Comparison of ENCODE assay signal across 9 cellular contexts in genomic region chr15:41501191-41501917, GRCh38. TPM values are rescaled to one million over a fixed set of nuclear protein-coding genes. Genes with fewer than 3 reads are reported as not detected.
DNase-seq lines count a peak whose midpoint lies in the region; ATAC-seq and TF ChIP-seq lines count a peak whose summit lies in the region.
"Had no signal": no experiment of that assay in that cellular context is flagged by ENCODE, and none has a peak within 500 bp of the region (broad histone marks: within the 10 kb centered on the region; RNA-seq: fewer than 3 reads in every experiment).

No MANE protein-coding gene starts in this region.

- no peak for TF ChIP-seq CTCF in testis (IDR thresholded peaks at IDR 0.05)

- no peaks in the 10 kb centered on the region for H3K27me3 ChIP-seq in testis

- TF ChIP-seq POLR2A in testis (IDR thresholded peaks at IDR 0.05) = no peak

- H3K4me1 ChIP-seq in testis = no peaks in the 10 kb centered on the region

- peak overlapping the region; percentile 2 to 24 for H3K4me3 ChIP-seq in testis

- H3K27ac ChIP-seq in testis (no peak overlapping the region), caudate nucleus (ENCODE audit: low read depth, low read length) (no peak overlapping the region)
- H3K27ac ChIP-seq: VCaP had no signal

- no peaks in the 10 kb centered on the region for H3K9me3 Mint-ChIP-seq in immature natural killer cell

- no peaks in the 10 kb centered on the region for H3K36me3 ChIP-seq in testis (ENCODE audit: low read depth, missing control alignments)

- H3K27me3 Mint-ChIP-seq in immature natural killer cell (ENCODE audit: low read depth in 3 of 3) = peaks cover 15 to 33% (median 25%) of the 10 kb centered on the region in 3 donors

- H3K4me3 Mint-ChIP-seq in immature natural killer cell = peak overlapping the region; percentile 71 to 81 (median 78)

- no peak for DNase-seq in Right ventricle myocardium inferior (ENCODE audit: missing footprints)
- no peak for DNase-seq in cardiac septum (ENCODE audit: low spot score)
- peak; percentile 48 for DNase-seq in activated naive CD4-positive, alpha-beta T cell treated with anti-CD3 and anti-CD28 coated beads, Interleukin-2, amount 50 U/mL, for 16 hours
- DNase-seq in immature natural killer cell = no peak
- peak; percentile 23 for DNase-seq in testis
- DNase-seq in HuH-7 (ENCODE audit: low spot score) = no peak
- no peak for DNase-seq in caudate nucleus (lab: John Stamatoyannopoulos, UW)
- DNase-seq in DMS79 treated with DMSO at 0.1 percent for 48 hours (lab: John Stamatoyannopoulos, UW) = no peak

- ATAC-seq in Right ventricle myocardium inferior = peak; percentile 45

- peaks cover 18 to 26% of the 10 kb centered on the region in 2 donors for H3K4me1 Mint-ChIP-seq in immature natural killer cell

- H3K27ac Mint-ChIP-seq in immature natural killer cell = no peak overlapping the region

- H3K9me3 ChIP-seq in testis = no peaks in the 10 kb centered on the region

- intact Hi-C loops in Right ventricle myocardium inferior (cut with DNase I) = no loop called here
- intact Hi-C loops in cardiac septum (cut with DNase I) = no loop called here
- intact Hi-C loops in testis (cut with DNase I; ENCODE audit: low total_unique reads) = no loop called here

- H3K36me3 Mint-ChIP-seq in immature natural killer cell = no peaks in the 10 kb centered on the region

- 14% methylated on average over 32 of the region's 56 CpGs; no CpG with 5 or more reads in 1 of the 2 donors for WGBS in testis, 2 donors

RNA-seq across cellular contexts. Expression of gene ITPKA, which starts 7.7 kb away (rescaled TPM):
- total RNA-seq in Right ventricle myocardium inferior = 2.7 TPM
- 1.0 TPM for total RNA-seq in cardiac septum
- polyA plus RNA-seq in immature natural killer cell = not detected
- 10 to 100 TPM; 16.7 to 21.3 TPM for total RNA-seq in testis
- 12.1 TPM for polyA plus RNA-seq in testis (ENCODE audit: insufficient read depth, low read depth, low replicate concordance)

RNA-seq across cellular contexts. Expression of gene LTK, which starts 12.3 kb away (rescaled TPM):
- total RNA-seq in Right ventricle myocardium inferior (1.5 TPM), cardiac septum (0.65 TPM), testis (1 to 10 TPM; 3.7 to 4.2 TPM)
- polyA plus RNA-seq in immature natural killer cell (under 1 TPM in 1 of 3 donors, not detected in 2; 0.48 TPM), testis (ENCODE audit: insufficient read depth, low read depth, low replicate concordance) (2.9 TPM)

RNA-seq across cellular contexts. Expression of gene RPAP1, which starts 42.7 kb away (rescaled TPM):
- total RNA-seq in Right ventricle myocardium inferior = 26.7 TPM
- 18.5 TPM for total RNA-seq in cardiac septum
- polyA plus RNA-seq in immature natural killer cell = 10 to 100 TPM in 1 of 3 donors, 1 to 10 TPM in 2; 3.7 to 15.0 (median 4.9) TPM
- total RNA-seq in testis = 10 to 100 TPM; 49.4 to 70.9 TPM
- 36.3 TPM for polyA plus RNA-seq in testis (ENCODE audit: insufficient read depth, low read depth, low replicate concordance)

RNA-seq across cellular contexts. Expression of gene TYRO3, which starts 57.7 kb away (rescaled TPM):
- total RNA-seq in Right ventricle myocardium inferior (5.6 TPM), cardiac septum (3.6 TPM), testis (100 to 1,000 TPM; 107 to 156 TPM)
- polyA plus RNA-seq in immature natural killer cell (under 1 TPM in 2 of 3 donors, not detected in 1; 0.38 to 0.95 TPM), testis (ENCODE audit: insufficient read depth, low read depth, low replicate concordance) (99.0 TPM)

Comparison
In these comparisons a context has a peak if more than half of its experiments do, and no peak if none do; other contexts are left out.
1. DNase-seq: peak in activated naive CD4-positive, alpha-beta T cell treated with anti-CD3 and anti-CD28 coated beads, Interleukin-2, amount 50 U/mL, for 16 hours (single experiment) and testis (single experiment); none in Right ventricle myocardium inferior (single experiment), cardiac septum (single experiment), immature natural killer cell (0 of 3), HuH-7 (single experiment), caudate nucleus (0 of 61) and DMS79 treated with DMSO at 0.1 percent for 48 hours (single experiment).